26 cellular contexts compared by ENCODE assay signal in genomic region chr1:77859248-77859647, GRCh38.
"Had no signal": no experiment of that assay in that cellular context is flagged by ENCODE, and none has a peak within 500 bp of the region (broad histone marks: within the 10 kb centered on the region; RNA-seq: fewer than 3 reads in every experiment).

No MANE protein-coding gene starts in this region.

- H3K4me2 ChIP-seq: smooth muscle cell had no signal

- H3K27me3 ChIP-seq: esophagus squamous epithelium, heart right ventricle, pancreas, stomach, tibial artery had no signal

- ATAC-seq: left cardiac atrium, lower lobe of right lung, natural killer cell, pancreas, sciatic nerve had no signal

- DNase-seq: dermis blood vessel endothelial cell; effector memory CD4-positive, alpha-beta T cell; erythroblast; esophagus squamous epithelium; foreskin melanocyte; glutamatergic neuron; heart right ventricle; hippocampal formation; left cardiac atrium; left ventricle myocardium superior; lower lobe of right lung; natural killer cell; occipital lobe; pancreas; stimulated activated CD4-positive, alpha-beta T cell treated with anti-CD3 and anti-CD28 coated beads, Interleukin-12 subunit alpha, Interleukin-12 subunit beta, amount 100 ng/mL, for 4 hours; stimulated activated CD4-positive, alpha-beta T cell treated with anti-CD3 and anti-CD28 coated beads, Interleukin-1b, Interleukin-23, amount 100 ng/mL, for 48 hours; stimulated activated CD4-positive, alpha-beta T cell treated with anti-CD3 and anti-CD28 coated beads, Interleukin-4, amount 100 ng/mL, for 1 hour; stimulated activated CD8-positive, alpha-beta memory T cell treated with anti-CD3 and anti-CD28 coated beads, Interleukin-4, amount 100 ng/mL, for 48 hours; stimulated activated naive CD4-positive, alpha-beta T cell treated with Interleukin-2 at 50 U/mL for 16 hours; stomach; tibial artery had no signal

- H3K4me3 Mint-ChIP-seq: memory B cell, natural killer cell, type B pancreatic cell had no signal

- H3K27ac Mint-ChIP-seq: memory B cell, type B pancreatic cell had no signal

- H3K4me1 ChIP-seq: esophagus squamous epithelium, lower lobe of right lung, stomach had no signal

- H3K27ac ChIP-seq: coronary artery, esophagus squamous epithelium, heart right ventricle, lower lobe of right lung, pancreas, stomach, tibial artery had no signal

- H3K9me3 ChIP-seq: esophagus squamous epithelium, pancreas, tibial artery had no signal

- H3K36me3 ChIP-seq: pancreas had no signal

- H3K4me3 ChIP-seq: coronary artery, esophagus squamous epithelium, heart right ventricle, lower lobe of right lung, pancreas, smooth muscle cell, stomach, tibial artery had no signal

- H3K27me3 Mint-ChIP-seq: memory B cell, type B pancreatic cell had no signal
